In genomic region chr9:137417161-137418021, GRCh38 we compare ENCODE assay signal across 8 cellular contexts. TPM values are rescaled to one million over a fixed set of nuclear protein-coding genes. Genes with fewer than 3 reads are reported as not detected.
DNase-seq lines count a peak whose midpoint lies in the region; ATAC-seq lines count a peak whose summit lies in the region.

No MANE protein-coding gene starts in this region.

- intact Hi-C loops in activated CD4-positive, alpha-beta T cell treated with anti-CD3 and anti-CD28 coated beads, Interleukin-2, amount 10 ng/mL, durations not matched to agents 24 days and 14 days (cut with micrococcal nuclease), result no loop called here

- no peaks in the 10 kb centered on the region for H3K27me3 Mint-ChIP-seq in activated CD4-positive, alpha-beta T cell treated with anti-CD3 and anti-CD28 coated beads, Interleukin-2, amount 10 ng/mL, durations not matched to agents 24 days and 14 days
- H3K27me3 Mint-ChIP-seq in activated T-helper 17 cell treated with anti-CD3 and anti-CD28 coated beads, Interleukin-2, amount 50 U/mL, for 72 hours, result no peaks in the 10 kb centered on the region
- H3K27me3 Mint-ChIP-seq in immature natural killer cell (ENCODE audit: low read depth in 3 of 3), result peaks cover 0 to 2% (median 0%) of the 10 kb centered on the region in 3 donors
- H3K27me3 Mint-ChIP-seq in stimulated activated naive CD8-positive, alpha-beta T cell treated with anti-CD3 and anti-CD28 coated beads, Interleukin-15, amount 100 ng/mL, for 72 hours, result no peaks in the 10 kb centered on the region

- peaks cover 9% of the 10 kb centered on the region for H3K4me1 Mint-ChIP-seq in activated CD4-positive, alpha-beta T cell treated with anti-CD3 and anti-CD28 coated beads, Interleukin-2, amount 10 ng/mL, durations not matched to agents 24 days and 14 days
- no peaks in the 10 kb centered on the region for H3K4me1 Mint-ChIP-seq in activated T-helper 17 cell treated with anti-CD3 and anti-CD28 coated beads, Interleukin-2, amount 50 U/mL, for 72 hours
- H3K4me1 Mint-ChIP-seq in immature natural killer cell, result peaks cover 18 to 26% of the 10 kb centered on the region in 2 donors
- H3K4me1 Mint-ChIP-seq in stimulated activated naive CD8-positive, alpha-beta T cell treated with anti-CD3 and anti-CD28 coated beads, Interleukin-15, amount 100 ng/mL, for 72 hours, result peaks cover 10% of the 10 kb centered on the region

- H3K9me3 Mint-ChIP-seq in activated CD4-positive, alpha-beta T cell treated with anti-CD3 and anti-CD28 coated beads, Interleukin-2, amount 10 ng/mL, durations not matched to agents 24 days and 14 days, result no peaks in the 10 kb centered on the region
- H3K9me3 Mint-ChIP-seq in activated T-helper 17 cell treated with anti-CD3 and anti-CD28 coated beads, Interleukin-2, amount 50 U/mL, for 72 hours, result no peaks in the 10 kb centered on the region
- H3K9me3 Mint-ChIP-seq in immature natural killer cell, result no peaks in the 10 kb centered on the region
- no peaks in the 10 kb centered on the region for H3K9me3 Mint-ChIP-seq in stimulated activated naive CD8-positive, alpha-beta T cell treated with anti-CD3 and anti-CD28 coated beads, Interleukin-15, amount 100 ng/mL, for 72 hours

- no peak overlapping the region for H3K27ac Mint-ChIP-seq in activated CD4-positive, alpha-beta T cell treated with anti-CD3 and anti-CD28 coated beads, Interleukin-2, amount 10 ng/mL, durations not matched to agents 24 days and 14 days
- no peak overlapping the region for H3K27ac Mint-ChIP-seq in activated T-helper 17 cell treated with anti-CD3 and anti-CD28 coated beads, Interleukin-2, amount 50 U/mL, for 72 hours
- H3K27ac Mint-ChIP-seq in immature natural killer cell, result peak overlapping the region in 1 of 6 donors; percentile 28
- H3K27ac Mint-ChIP-seq in stimulated activated naive CD8-positive, alpha-beta T cell treated with anti-CD3 and anti-CD28 coated beads, Interleukin-15, amount 100 ng/mL, for 72 hours, result peak overlapping the region; percentile 65 to 93

- ATAC-seq in activated T-helper 17 cell treated with anti-CD3 and anti-CD28 coated beads, Interleukin-2, amount 50 U/mL, for 72 hours (replicated peaks), result peak; percentile 55
- ATAC-seq in stimulated activated naive CD8-positive, alpha-beta T cell treated with anti-CD3 and anti-CD28 coated beads, Interleukin-15, amount 100 ng/mL, for 72 hours, result peak; percentile 70

- no peak for DNase-seq in activated CD4-positive, alpha-beta T cell treated with anti-CD3 and anti-CD28 coated beads, Interleukin-2, amount 10 ng/mL, durations not matched to agents 24 days and 14 days
- no peak for DNase-seq in activated CD4-positive, alpha-beta T cell treated with anti-CD3 and anti-CD28 coated beads for 1 hour
- peak; percentile 31 to 66 (median 55) for DNase-seq in immature natural killer cell
- no peak for DNase-seq in stimulated activated naive CD8-positive, alpha-beta T cell treated with anti-CD3 and anti-CD28 coated beads, Interleukin-15, amount 100 ng/mL, for 72 hours
- DNase-seq in NCI-H2227 treated with DMSO at 0.1 percent for 48 hours (lab: John Stamatoyannopoulos, UW), result no peak
- DNase-seq in NCI-H1436 (lab: John Stamatoyannopoulos, UW), result no peak
- no peak for DNase-seq in GOT3 (lab: John Stamatoyannopoulos, UW)

- peak overlapping the region; percentile 26 for H3K4me3 Mint-ChIP-seq in activated CD4-positive, alpha-beta T cell treated with anti-CD3 and anti-CD28 coated beads, Interleukin-2, amount 10 ng/mL, durations not matched to agents 24 days and 14 days
- H3K4me3 Mint-ChIP-seq in activated T-helper 17 cell treated with anti-CD3 and anti-CD28 coated beads, Interleukin-2, amount 50 U/mL, for 72 hours, result peak overlapping the region; percentile 19
- H3K4me3 Mint-ChIP-seq in immature natural killer cell, result peak overlapping the region in 3 of 5 donors; percentile 21 to 46 (median 21)
- H3K4me3 Mint-ChIP-seq in stimulated activated naive CD8-positive, alpha-beta T cell treated with anti-CD3 and anti-CD28 coated beads, Interleukin-15, amount 100 ng/mL, for 72 hours, result peak overlapping the region; percentile 69 to 78

- no peaks in the 10 kb centered on the region for H3K36me3 Mint-ChIP-seq in activated CD4-positive, alpha-beta T cell treated with anti-CD3 and anti-CD28 coated beads, Interleukin-2, amount 10 ng/mL, durations not matched to agents 24 days and 14 days (ENCODE audit: low read depth)
- no peaks in the 10 kb centered on the region for H3K36me3 Mint-ChIP-seq in activated T-helper 17 cell treated with anti-CD3 and anti-CD28 coated beads, Interleukin-2, amount 50 U/mL, for 72 hours (ENCODE audit: low read depth)
- H3K36me3 Mint-ChIP-seq in immature natural killer cell, result no peaks in the 10 kb centered on the region

RNA-seq across cellular contexts. Expression of gene EXD3, which starts 5.6 kb away (rescaled TPM):
- total RNA-seq in activated CD4-positive, alpha-beta T cell treated with anti-CD3 and anti-CD28 coated beads, Interleukin-2, amount 10 ng/mL, durations not matched to agents 24 days and 14 days, result 4.4 and 5.2 TPM in 2 replicates
- 1 to 10 TPM; 8.8 to 10.0 TPM for total RNA-seq in activated T-helper 17 cell treated with anti-CD3 and anti-CD28 coated beads, Interleukin-2, amount 50 U/mL, for 72 hours
- polyA plus RNA-seq in immature natural killer cell, result 1 to 10 TPM; 1.6 to 6.3 (median 4.3) TPM

RNA-seq across cellular contexts. Expression of gene NOXA1, which starts 5.8 kb away (rescaled TPM):
- 0.30 and 0.36 TPM in 2 replicates for total RNA-seq in activated CD4-positive, alpha-beta T cell treated with anti-CD3 and anti-CD28 coated beads, Interleukin-2, amount 10 ng/mL, durations not matched to agents 24 days and 14 days
- under 1 TPM; 0.39 to 0.58 TPM for total RNA-seq in activated T-helper 17 cell treated with anti-CD3 and anti-CD28 coated beads, Interleukin-2, amount 50 U/mL, for 72 hours
- 1 to 10 TPM; 1.2 to 2.1 (median 1.4) TPM for polyA plus RNA-seq in immature natural killer cell

RNA-seq across cellular contexts. Expression of gene ENTPD8, which starts 23.8 kb away (rescaled TPM):
- not detected in 2 replicates for total RNA-seq in activated CD4-positive, alpha-beta T cell treated with anti-CD3 and anti-CD28 coated beads, Interleukin-2, amount 10 ng/mL, durations not matched to agents 24 days and 14 days
- not detected for total RNA-seq in activated T-helper 17 cell treated with anti-CD3 and anti-CD28 coated beads, Interleukin-2, amount 50 U/mL, for 72 hours
- not detected for polyA plus RNA-seq in immature natural killer cell

RNA-seq across cellular contexts. Expression of gene NSMF, which starts 41.7 kb away (rescaled TPM):
- total RNA-seq in activated CD4-positive, alpha-beta T cell treated with anti-CD3 and anti-CD28 coated beads, Interleukin-2, amount 10 ng/mL, durations not matched to agents 24 days and 14 days, result 68.6 and 69.6 TPM in 2 replicates
- total RNA-seq in activated T-helper 17 cell treated with anti-CD3 and anti-CD28 coated beads, Interleukin-2, amount 50 U/mL, for 72 hours, result 10 to 100 TPM; 26.6 to 35.5 TPM
- polyA plus RNA-seq in immature natural killer cell, result 10 to 100 TPM in 1 of 3 donors, 1 to 10 TPM in 2; 9.4 to 14.3 (median 9.6) TPM

Comparison
In these comparisons a context has a peak if more than half of its experiments do, and no peak if none do; other contexts are left out.
1. DNase-seq: peak in immature natural killer cell (3 of 3); none in activated CD4-positive, alpha-beta T cell treated with anti-CD3 and anti-CD28 coated beads, Interleukin-2, amount 10 ng/mL, durations not matched to agents 24 days and 14 days (single experiment), activated CD4-positive, alpha-beta T cell treated with anti-CD3 and anti-CD28 coated beads for 1 hour (single experiment), stimulated activated naive CD8-positive, alpha-beta T cell treated with anti-CD3 and anti-CD28 coated beads, Interleukin-15, amount 100 ng/mL, for 72 hours (0 of 2), NCI-H2227 treated with DMSO at 0.1 percent for 48 hours (single experiment), NCI-H1436 (single experiment) and GOT3 (single experiment).
2. H3K27ac Mint-ChIP-seq: peak in stimulated activated naive CD8-positive, alpha-beta T cell treated with anti-CD3 and anti-CD28 coated beads, Interleukin-15, amount 100 ng/mL, for 72 hours (2 of 2); none in activated CD4-positive, alpha-beta T cell treated with anti-CD3 and anti-CD28 coated beads, Interleukin-2, amount 10 ng/mL, durations not matched to agents 24 days and 14 days (single experiment) and activated T-helper 17 cell treated with anti-CD3 and anti-CD28 coated beads, Interleukin-2, amount 50 U/mL, for 72 hours (single experiment).
3. H3K4me3 Mint-ChIP-seq: peak in every context shown above with its lines; median percentile 74 in stimulated activated naive CD8-positive, alpha-beta T cell treated with anti-CD3 and anti-CD28 coated beads, Interleukin-15, amount 100 ng/mL, for 72 hours; 26 in activated CD4-positive, alpha-beta T cell treated with anti-CD3 and anti-CD28 coated beads, Interleukin-2, amount 10 ng/mL, durations not matched to agents 24 days and 14 days; 21 in immature natural killer cell; 19 in activated T-helper 17 cell treated with anti-CD3 and anti-CD28 coated beads, Interleukin-2, amount 50 U/mL, for 72 hours.